Comparison of ENCODE assay signal across 8 cellular contexts in the genomic region with DNA sequence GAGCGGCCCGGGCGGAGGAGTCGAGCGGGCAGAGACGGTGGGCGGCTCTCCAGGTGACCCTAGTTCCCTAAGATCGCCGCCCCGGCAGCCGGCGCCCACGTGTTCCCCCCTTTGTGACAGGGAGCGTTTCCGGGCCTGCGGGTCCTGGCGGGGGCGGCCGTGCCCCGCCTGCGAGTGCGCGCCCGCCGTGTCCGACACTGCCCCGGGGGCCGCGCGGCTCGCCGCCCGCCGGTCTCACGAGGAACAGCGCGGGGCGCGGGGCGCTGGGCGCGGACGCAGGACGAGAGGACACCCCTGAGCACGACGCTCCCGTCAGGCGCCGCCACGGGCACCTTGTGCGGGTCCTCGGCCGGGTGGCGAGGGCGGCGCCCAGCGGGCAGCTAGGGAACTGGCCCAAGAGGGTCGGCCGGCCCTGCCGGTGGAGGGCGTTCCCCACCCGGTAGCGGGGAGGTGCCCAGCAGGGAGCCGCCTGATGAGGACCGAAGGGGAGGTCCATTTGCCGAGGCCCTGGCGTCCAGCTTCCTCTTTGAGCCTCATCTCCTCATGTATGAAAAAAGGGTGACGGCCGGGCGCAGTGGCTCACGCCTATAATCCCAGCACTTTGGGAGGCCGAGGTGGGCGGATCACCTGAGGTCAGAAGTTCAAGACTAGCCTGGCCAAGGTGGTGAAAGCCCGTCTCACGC. TPM values are rescaled to one million over a fixed set of nuclear protein-coding genes. Genes with fewer than 3 reads are reported as not detected.
DNase-seq lines count a peak whose midpoint lies in the region; ATAC-seq and TF ChIP-seq lines count a peak whose summit lies in the region.

A gene (minus strand): TSS at position 137 of the 683 bp plus-strand sequence. CDS start 535 bp downstream, outside the sequence.

- intact Hi-C loops in activated T-helper 2 cell treated with anti-CD3 and anti-CD28 coated beads, Interferon-gamma antibody, Interleukin-2, Interleukin-4, amounts not matched to agents 10 μg/mL and 5 μg/mL and 100 μg/mL, durations not matched to agents 14 hours and 24 hours and 36 hours (cut with micrococcal nuclease): loop anchor here (2.0 to 5.0 kb wide), 3 partner anchors 19 to 57 kb away; a partner anchor contains a TSS

- H3K9me3 ChIP-seq in RWPE2 (ENCODE audit: severe bottlenecking): no peaks in the 10 kb centered on the region

- H3K27me3 ChIP-seq in RWPE2 (ENCODE audit: insufficient read depth, poor library complexity, severe bottlenecking): no peaks in the 10 kb centered on the region

- DNase-seq in DMS153 treated with DMSO at 0.1 percent for 48 hours (lab: John Stamatoyannopoulos, UW; ENCODE audit: unreplicated experiment) (peak; percentile 86), LHCN-M2 (ENCODE audit: low read depth) (peak; percentile 84), RWPE2 (ENCODE audit: low spot score) (peak; percentile 89), fibroblast of pulmonary artery (ENCODE audit: low read depth) (peak; percentile 92), nephron progenitor cell (peak; percentile 90)
- peak; percentile 81 for DNase-seq in activated T-helper 2 cell treated with anti-CD3 and anti-CD28 coated beads, Interferon-gamma antibody, Interleukin-2, Interleukin-4, amounts not matched to agents 10 μg/mL and 5 μg/mL and 100 μg/mL, durations not matched to agents 14 hours and 24 hours and 36 hours (ENCODE audit: low spot score)
- DNase-seq in stimulated activated naive CD8-positive, alpha-beta T cell treated with anti-CD3 and anti-CD28 coated beads, Interleukin-15, amount 100 ng/mL, for 72 hours: peak; percentile 90 to 91

- peak within 1 kb of the TSS; percentile 86 for H3K27ac ChIP-seq in RWPE2 (ENCODE audit: poor library complexity, severe bottlenecking)

- peak within 1 kb of the TSS; percentile 93 for H3K4me3 Mint-ChIP-seq in activated T-helper 2 cell treated with anti-CD3 and anti-CD28 coated beads, Interferon-gamma antibody, Interleukin-2, Interleukin-4, amounts not matched to agents 10 μg/mL and 5 μg/mL and 100 μg/mL, durations not matched to agents 14 hours and 24 hours and 36 hours (ENCODE audit: low read depth)
- H3K4me3 Mint-ChIP-seq in nephron progenitor cell: peak within 1 kb of the TSS; percentile 98
- peak within 1 kb of the TSS; percentile 93 to 97 for H3K4me3 Mint-ChIP-seq in stimulated activated naive CD8-positive, alpha-beta T cell treated with anti-CD3 and anti-CD28 coated beads, Interleukin-15, amount 100 ng/mL, for 72 hours

- H3K27me3 Mint-ChIP-seq in activated T-helper 2 cell treated with anti-CD3 and anti-CD28 coated beads, Interferon-gamma antibody, Interleukin-2, Interleukin-4, amounts not matched to agents 10 μg/mL and 5 μg/mL and 100 μg/mL, durations not matched to agents 14 hours and 24 hours and 36 hours (ENCODE audit: low read depth): no peaks in the 10 kb centered on the region
- no peaks in the 10 kb centered on the region for H3K27me3 Mint-ChIP-seq in nephron progenitor cell (ENCODE audit: low read depth, poor library complexity)
- H3K27me3 Mint-ChIP-seq in stimulated activated naive CD8-positive, alpha-beta T cell treated with anti-CD3 and anti-CD28 coated beads, Interleukin-15, amount 100 ng/mL, for 72 hours: no peaks in the 10 kb centered on the region

- H3K4me3 ChIP-seq in RWPE2 (ENCODE audit: severe bottlenecking): peak within 1 kb of the TSS; percentile 88
- H3K4me3 ChIP-seq in fibroblast of pulmonary artery (replicated peaks; ENCODE audit: low read depth, low read length): peak within 1 kb of the TSS; percentile 91

- no peaks in the 10 kb centered on the region for H3K9me3 Mint-ChIP-seq in activated T-helper 2 cell treated with anti-CD3 and anti-CD28 coated beads, Interferon-gamma antibody, Interleukin-2, Interleukin-4, amounts not matched to agents 10 μg/mL and 5 μg/mL and 100 μg/mL, durations not matched to agents 14 hours and 24 hours and 36 hours
- H3K9me3 Mint-ChIP-seq in nephron progenitor cell: no peaks in the 10 kb centered on the region
- H3K9me3 Mint-ChIP-seq in stimulated activated naive CD8-positive, alpha-beta T cell treated with anti-CD3 and anti-CD28 coated beads, Interleukin-15, amount 100 ng/mL, for 72 hours: no peaks in the 10 kb centered on the region

- peak within 1 kb of the TSS; percentile 98 for H3K27ac Mint-ChIP-seq in activated T-helper 2 cell treated with anti-CD3 and anti-CD28 coated beads, Interferon-gamma antibody, Interleukin-2, Interleukin-4, amounts not matched to agents 10 μg/mL and 5 μg/mL and 100 μg/mL, durations not matched to agents 14 hours and 24 hours and 36 hours
- H3K27ac Mint-ChIP-seq in nephron progenitor cell: peak within 1 kb of the TSS; percentile 100
- H3K27ac Mint-ChIP-seq in stimulated activated naive CD8-positive, alpha-beta T cell treated with anti-CD3 and anti-CD28 coated beads, Interleukin-15, amount 100 ng/mL, for 72 hours: peak within 1 kb of the TSS; percentile 97 to 99

- H3K4me1 Mint-ChIP-seq in activated T-helper 2 cell treated with anti-CD3 and anti-CD28 coated beads, Interferon-gamma antibody, Interleukin-2, Interleukin-4, amounts not matched to agents 10 μg/mL and 5 μg/mL and 100 μg/mL, durations not matched to agents 14 hours and 24 hours and 36 hours (ENCODE audit: low read depth): peaks cover 30% of the 10 kb centered on the region
- H3K4me1 Mint-ChIP-seq in nephron progenitor cell: peaks cover 44% of the 10 kb centered on the region
- peaks cover 59% of the 10 kb centered on the region for H3K4me1 Mint-ChIP-seq in stimulated activated naive CD8-positive, alpha-beta T cell treated with anti-CD3 and anti-CD28 coated beads, Interleukin-15, amount 100 ng/mL, for 72 hours

- H3K4me1 ChIP-seq in RWPE2 (ENCODE audit: insufficient read depth, poor library complexity, severe bottlenecking): peaks cover 7% of the 10 kb centered on the region

- peaks cover 43% of the 10 kb centered on the region for H3K36me3 Mint-ChIP-seq in activated T-helper 2 cell treated with anti-CD3 and anti-CD28 coated beads, Interferon-gamma antibody, Interleukin-2, Interleukin-4, amounts not matched to agents 10 μg/mL and 5 μg/mL and 100 μg/mL, durations not matched to agents 14 hours and 24 hours and 36 hours (ENCODE audit: low read depth)
- peaks cover 25% of the 10 kb centered on the region for H3K36me3 Mint-ChIP-seq in nephron progenitor cell (ENCODE audit: low read depth)

- peak; percentile 91 for TF ChIP-seq CTCF in RWPE2 (IDR thresholded peaks at IDR 0.05; ENCODE audit: poor library complexity, severe bottlenecking)
- TF ChIP-seq CTCF in fibroblast of pulmonary artery (IDR thresholded peaks at IDR 0.05; ENCODE audit: low read length, missing control alignments): peak; percentile 46
- peak; percentile 65 for TF ChIP-seq CTCF in nephron progenitor cell (IDR thresholded peaks at IDR 0.05)

- ATAC-seq in GM21723 (IDR thresholded peaks at IDR 0.05; ENCODE audit: unreplicated experiment) (peak; percentile 80), RWPE2 (ENCODE audit: low read depth) (peak; percentile 72)
- peak; percentile 92 for ATAC-seq in stimulated activated naive CD8-positive, alpha-beta T cell treated with anti-CD3 and anti-CD28 coated beads, Interleukin-15, amount 100 ng/mL, for 72 hours

- peaks cover 30% of the 10 kb centered on the region for H3K36me3 ChIP-seq in RWPE2 (ENCODE audit: low read depth)

RNA-seq across cellular contexts. Expression of the gene that starts here (rescaled TPM):
- total RNA-seq in LHCN-M2 (2014; rRNA removed): 63.2 and 68.7 TPM in 2 replicates
- polyA plus RNA-seq in LHCN-M2 (2012): 72.3 TPM
- total RNA-seq in activated T-helper 2 cell treated with anti-CD3 and anti-CD28 coated beads, Interferon-gamma antibody, Interleukin-2, Interleukin-4, amounts not matched to agents 10 μg/mL and 5 μg/mL and 100 μg/mL, durations not matched to agents 14 hours and 24 hours and 36 hours: 166 and 176 TPM in 2 replicates

Comparison
In these comparisons a context has a peak if more than half of its experiments do, and no peak if none do; other contexts are left out.
1. Peak in every context shown above with its lines: DNase-seq, ATAC-seq, H3K4me3 ChIP-seq and H3K27ac ChIP-seq.